ENCODE assay signal across 8 cellular contexts in the genomic region with DNA sequence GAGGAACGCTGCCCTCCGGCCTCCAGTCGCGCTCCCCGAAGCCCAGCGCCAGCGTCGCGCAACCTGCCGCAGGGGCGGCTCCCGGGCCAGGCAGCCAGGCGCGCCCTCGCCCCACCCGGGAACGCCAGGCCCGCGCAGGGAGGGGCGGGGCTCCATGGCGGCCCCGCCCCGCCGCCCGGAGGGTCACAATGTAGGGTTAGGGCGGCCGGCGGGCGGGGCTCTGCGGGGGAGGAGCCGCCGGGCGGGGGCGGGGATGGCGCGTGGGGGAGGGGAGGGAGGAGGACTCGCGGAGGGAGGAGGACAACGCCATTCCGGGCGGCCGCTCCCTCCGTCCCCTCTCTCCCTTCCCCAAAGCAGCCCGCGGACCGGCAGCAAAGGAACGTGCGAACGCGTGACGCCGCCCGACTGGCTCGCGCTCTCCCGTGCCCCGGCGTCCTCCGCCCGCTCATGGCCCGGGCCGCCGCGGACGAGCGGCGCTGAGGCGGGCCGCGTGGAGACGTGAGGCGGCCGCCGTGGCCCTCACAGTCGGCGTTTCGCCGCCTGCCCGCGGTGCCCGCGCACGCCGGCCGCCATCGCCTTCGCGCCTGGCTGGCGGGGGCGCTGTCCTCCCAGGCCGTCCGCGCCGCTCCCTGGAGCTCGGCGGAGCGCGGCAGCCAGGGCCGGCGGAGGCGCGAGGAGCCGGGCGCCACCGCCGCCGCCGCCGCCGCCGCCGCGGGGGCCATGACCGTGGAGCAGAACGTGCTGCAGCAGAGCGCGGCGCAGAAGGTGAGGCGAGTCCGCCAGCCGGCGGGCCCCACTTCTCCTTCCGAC. TPM values are rescaled to one million over a fixed set of nuclear protein-coding genes. Genes with fewer than 3 reads are reported as not detected.
A peak's percentile ranks its signal among the peaks of the same experiment; 100 is the strongest.
DNase-seq lines count a peak whose midpoint lies in the region; ATAC-seq and TF ChIP-seq lines count a peak whose summit lies in the region.

A gene with protein sequence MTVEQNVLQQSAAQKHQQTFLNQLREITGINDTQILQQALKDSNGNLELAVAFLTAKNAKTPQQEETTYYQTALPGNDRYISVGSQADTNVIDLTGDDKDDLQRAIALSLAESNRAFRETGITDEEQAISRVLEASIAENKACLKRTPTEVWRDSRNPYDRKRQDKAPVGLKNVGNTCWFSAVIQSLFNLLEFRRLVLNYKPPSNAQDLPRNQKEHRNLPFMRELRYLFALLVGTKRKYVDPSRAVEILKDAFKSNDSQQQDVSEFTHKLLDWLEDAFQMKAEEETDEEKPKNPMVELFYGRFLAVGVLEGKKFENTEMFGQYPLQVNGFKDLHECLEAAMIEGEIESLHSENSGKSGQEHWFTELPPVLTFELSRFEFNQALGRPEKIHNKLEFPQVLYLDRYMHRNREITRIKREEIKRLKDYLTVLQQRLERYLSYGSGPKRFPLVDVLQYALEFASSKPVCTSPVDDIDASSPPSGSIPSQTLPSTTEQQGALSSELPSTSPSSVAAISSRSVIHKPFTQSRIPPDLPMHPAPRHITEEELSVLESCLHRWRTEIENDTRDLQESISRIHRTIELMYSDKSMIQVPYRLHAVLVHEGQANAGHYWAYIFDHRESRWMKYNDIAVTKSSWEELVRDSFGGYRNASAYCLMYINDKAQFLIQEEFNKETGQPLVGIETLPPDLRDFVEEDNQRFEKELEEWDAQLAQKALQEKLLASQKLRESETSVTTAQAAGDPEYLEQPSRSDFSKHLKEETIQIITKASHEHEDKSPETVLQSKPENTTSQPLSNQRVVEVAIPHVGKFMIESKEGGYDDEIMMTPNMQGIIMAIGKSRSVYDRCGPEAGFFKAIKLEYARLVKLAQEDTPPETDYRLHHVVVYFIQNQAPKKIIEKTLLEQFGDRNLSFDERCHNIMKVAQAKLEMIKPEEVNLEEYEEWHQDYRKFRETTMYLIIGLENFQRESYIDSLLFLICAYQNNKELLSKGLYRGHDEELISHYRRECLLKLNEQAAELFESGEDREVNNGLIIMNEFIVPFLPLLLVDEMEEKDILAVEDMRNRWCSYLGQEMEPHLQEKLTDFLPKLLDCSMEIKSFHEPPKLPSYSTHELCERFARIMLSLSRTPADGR (plus strand): TSS at position 309 of the 810 bp plus-strand sequence. CDS start 412 bp downstream, at position 721.

- intact Hi-C loops in natural killer cell (cut with micrococcal nuclease) = loop anchor here (2.0 to 10.0 kb wide), 7 partner anchors 37 to 1348 kb away; partner anchors contain the start of genes HSPA13 and NRIP1

- no peaks in the 10 kb centered on the region for H3K36me3 Mint-ChIP-seq in natural killer cell

- peak; percentile 76 for ATAC-seq in GM21717 (IDR thresholded peaks at IDR 0.05; ENCODE audit: unreplicated experiment)
- ATAC-seq in natural killer cell = peak; percentile 81 to 94 (median 83)

- TF ChIP-seq CTCF in fibroblast of mammary gland (conservative IDR thresholded peaks at IDR 0.05; ENCODE audit: control insufficient read depth, insufficient read depth, low read depth, low read length) (no peak), natural killer cell (IDR thresholded peaks at IDR 0.05) (no peak)

- peak within 1 kb of the TSS; percentile 91 to 93 for H3K27ac Mint-ChIP-seq in natural killer cell

- H3K4me3 ChIP-seq in fibroblast of mammary gland (ENCODE audit: control insufficient read depth, low read depth, low read length) = peak within 1 kb of the TSS; percentile 90

- H3K4me3 Mint-ChIP-seq in natural killer cell = peak within 1 kb of the TSS; percentile 95

- H3K9me3 Mint-ChIP-seq in natural killer cell = no peaks in the 10 kb centered on the region

- H3K4me1 Mint-ChIP-seq in natural killer cell = peaks cover 30 to 42% of the 10 kb centered on the region in 2 donors

- H3K27me3 Mint-ChIP-seq in natural killer cell (ENCODE audit: low read depth in 2 of 2) = peaks cover 0 to 3% of the 10 kb centered on the region in 2 donors

- DNase-seq in DMS79 (lab: John Stamatoyannopoulos, UW) (peak; percentile 59), KG1 (lab: John Stamatoyannopoulos, UW) (peak; percentile 80), RPMI7951 (ENCODE audit: low read depth) (peak; percentile 75), fibroblast of mammary gland (ENCODE audit: low read depth) (peak; percentile 57), natural killer cell (peak; percentile 79)
- DNase-seq in activated T-helper 1 cell treated with anti-CD3 and anti-CD28 coated beads, Interleukin-2, amount 50 U/mL, for 16 hours (ENCODE audit: low read depth in 1 of 2, low spot score in 1 of 2) = peak; percentile 76 to 84
- peak; percentile 83 for DNase-seq in stimulated activated naive CD4-positive, alpha-beta T cell treated with Interleukin-2 at 50 U/mL for 16 hours (lab: John Stamatoyannopoulos, UW)

RNA-seq across cellular contexts. Expression of the gene that starts here (rescaled TPM):
- 15.8 and 19.1 TPM in 2 replicates for total RNA-seq in RPMI7951 (2014; rRNA removed; shearing (Covaris generic))
- 10 to 100 TPM; 67.0 to 95.4 (median 76.4) TPM for total RNA-seq in natural killer cell

Comparison
In these comparisons a context has a peak if more than half of its experiments do, and no peak if none do; other contexts are left out.
1. Peak in every context shown above with its lines: DNase-seq, ATAC-seq and H3K4me3 ChIP-seq.